Comparison of ENCODE assay signal across 19 cellular contexts in the genomic region with DNA sequence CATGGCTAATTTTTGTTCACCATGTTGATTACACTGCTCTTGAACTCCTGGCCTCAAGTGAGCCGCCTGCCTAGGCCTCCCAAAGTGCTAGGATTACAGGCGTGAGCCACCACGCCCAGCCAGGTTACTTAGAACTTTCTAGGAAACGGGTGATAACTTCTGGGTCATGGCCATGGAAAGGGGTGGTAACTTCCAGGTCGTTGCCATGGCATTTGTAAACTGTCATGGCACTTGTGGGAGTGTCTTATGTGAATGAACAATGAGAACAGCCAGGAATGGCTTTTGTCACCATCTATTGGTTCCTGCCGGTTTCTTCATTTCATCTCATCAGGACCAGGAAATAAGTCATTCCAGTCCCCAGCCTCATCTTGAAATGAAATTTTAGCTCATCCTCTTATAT.
A peak's percentile ranks its signal among the peaks of the same experiment; 100 is the strongest.
DNase-seq lines count a peak whose midpoint lies in the region; ATAC-seq, FAIRE-seq and TF ChIP-seq lines count a peak whose summit lies in the region.
"Had no signal": no experiment of that assay in that cellular context is flagged by ENCODE, and none has a peak within 500 bp of the region (broad histone marks: within the 10 kb centered on the region; RNA-seq: fewer than 3 reads in every experiment).

No MANE protein-coding gene starts in this region.

- no peaks in the 10 kb centered on the region for H3K79me2 ChIP-seq in HepG2 (ENCODE audit: insufficient read depth, low read length)

- intact Hi-C loops in HepG2 (cut with micrococcal nuclease; ENCODE audit: unreplicated experiment), result no loop called here
- intact Hi-C loops in right lobe of liver (cut with DNase I), result no loop called here
- intact Hi-C loops in left ventricle myocardium superior (cut with micrococcal nuclease), result loop anchor here (10.0 kb wide), 1 partner anchor 354 kb away; no protein-coding TSS in a partner anchor

- peaks cover 3% of the 10 kb centered on the region; the same call in 1 of the 2 replicates for H3K27me3 Mint-ChIP-seq in WTC11 (ENCODE audit: low read depth)
- H3K27me3 Mint-ChIP-seq: CD4-positive, CD25-positive, alpha-beta regulatory T cell; IgD-negative memory B cell had no signal

- POLR2A ChIA-PET in HepG2 (lab: Yijun Ruan, JAX), result no interaction called here
- POLR2A ChIA-PET in WTC11 (lab: Charles Lee), result no interaction called here

- no peak for TF ChIP-seq RAD21 in HepG2 (CRISPR knock-in tag; IDR thresholded peaks at IDR 0.05)

- H3K36me3 Mint-ChIP-seq in WTC11, result no peaks in the 10 kb centered on the region
- H3K36me3 Mint-ChIP-seq: CD4-positive, CD25-positive, alpha-beta regulatory T cell; IgD-negative memory B cell had no signal

- H2AFZ ChIP-seq in HepG2 (ENCODE audit: low read length), result no peak overlapping the region
- H2AFZ ChIP-seq: GM23248 had no signal

- no peaks in the 10 kb centered on the region for H3K9me3 ChIP-seq in HepG2 (ENCODE audit: low read length)
- no peaks in the 10 kb centered on the region for H3K9me3 ChIP-seq in right lobe of liver
- H3K9me3 ChIP-seq: BLaER1 treated with 17β-estradiol and CSF1 and Interleukin-3, amounts not matched to agents 10 nM and 100 nM had no signal

- CTCF ChIA-PET in HepG2 (lab: Yijun Ruan, JAX; ENCODE audit: low intra/inter-chr PET ratio, low total read pairs), result no interaction called here
- CTCF ChIA-PET in WTC11 (lab: Charles Lee), result no interaction called here

- TF ChIP-seq EP300 in HepG2 (IDR thresholded peaks at IDR 0.05; ENCODE audit: low read depth in 2 of 2, low read length in 2 of 2) (no peak), HepG2 (CRISPR knock-in tag; IDR thresholded peaks at IDR 0.05; ENCODE audit: borderline replicate concordance) (no peak)

- H3K27me3 ChIP-seq in HepG2 (ENCODE audit: control insufficient read depth in 1 of 2, insufficient read depth in 2 of 2, low read length in 2 of 2) (peaks cover 0 to 4% of the 10 kb centered on the region in 2 experiments; a peak in 2 of 5 replicates), right lobe of liver (no peaks in the 10 kb centered on the region)
- H3K27me3 ChIP-seq: BLaER1 treated with 17β-estradiol and CSF1 and Interleukin-3, amounts not matched to agents 10 nM and 100 nM had no signal

- no peak for FAIRE-seq in HepG2 (lab: Jason Lieb, UNC)
- FAIRE-seq: G401.6, GM12892, GM19239, H54 had no signal

- ATAC-seq in HepG2 (no peak), right lobe of liver (no peak), WTC11 (peak; percentile 56; the same call in 1 of the 2 replicates), GM19395 (IDR thresholded peaks at IDR 0.05; ENCODE audit: unreplicated experiment) (no peak), left ventricle myocardium superior (no peak)

- no peak overlapping the region for H3K27ac ChIP-seq in HepG2 (ENCODE audit: extremely low read length, insufficient read depth, low read length)
- H3K27ac ChIP-seq in right lobe of liver, result no peak overlapping the region
- H3K27ac ChIP-seq: BLaER1 treated with 17β-estradiol and CSF1 and Interleukin-3, amounts not matched to agents 10 nM and 100 nM; GM23248 had no signal

- H3K4me1 ChIP-seq in HepG2 (ENCODE audit: insufficient read depth, low read length) (no peaks in the 10 kb centered on the region), right lobe of liver (no peaks in the 10 kb centered on the region)
- H3K4me1 ChIP-seq: BLaER1 treated with 17β-estradiol and CSF1 and Interleukin-3, amounts not matched to agents 10 nM and 100 nM had no signal

- TF ChIP-seq POLR2A in HepG2 (IDR thresholded peaks at IDR 0.05; ENCODE audit: insufficient read depth in 1 of 2, low read depth in 2 of 2, low read length in 2 of 2) (no peak), right lobe of liver (IDR thresholded peaks at IDR 0.05) (no peak)

- no peaks in the 10 kb centered on the region for H4K20me1 ChIP-seq in HepG2 (ENCODE audit: insufficient read depth, low read length)
- H4K20me1 ChIP-seq: BLaER1 treated with 17β-estradiol and CSF1 and Interleukin-3, amounts not matched to agents 10 nM and 100 nM had no signal

- H3K4me3 ChIP-seq in HepG2 (replicated peaks in 1 of 3; ENCODE audit: insufficient read depth in 1 of 3, low read depth in 2 of 3, low read length in 3 of 3), result no peak overlapping the region
- no peak overlapping the region for H3K4me3 ChIP-seq in right lobe of liver
- H3K4me3 ChIP-seq: BLaER1 treated with 17β-estradiol and CSF1 and Interleukin-3, amounts not matched to agents 10 nM and 100 nM; GM23248 had no signal

- no peak overlapping the region for H3K27ac Mint-ChIP-seq in WTC11
- H3K27ac Mint-ChIP-seq: CD4-positive, CD25-positive, alpha-beta regulatory T cell; IgD-negative memory B cell had no signal

- WGBS in HepG2 (ENCODE audit: low lambda C conversion rate), result 35% methylated on average over 6 of the region's 6 CpGs
- WGBS in right lobe of liver (ENCODE audit: insufficient coverage, low coverage, low lambda C conversion rate, missing lambda C conversion rate), result 71% methylated on average over 6 of the region's 6 CpGs

- peaks cover 21% of the 10 kb centered on the region for H3K9me3 Mint-ChIP-seq in WTC11
- H3K9me3 Mint-ChIP-seq: IgD-negative memory B cell had no signal

- in situ Hi-C loops in HepG2 (cut with HindIII; ENCODE audit: extremely low pct_ligation_motif_present, low pct_unique_long_range_greater_than_20kb), result loop anchor here (25.0 kb wide), 1 partner anchor 676 kb away; no protein-coding TSS in a partner anchor

- no peak overlapping the region for H3K4me2 ChIP-seq in HepG2 (ENCODE audit: low read depth, low read length)
- H3K4me2 ChIP-seq: BLaER1 treated with 17β-estradiol and CSF1 and Interleukin-3, amounts not matched to agents 10 nM and 100 nM had no signal

- no peaks in the 10 kb centered on the region for H3K4me1 Mint-ChIP-seq in WTC11
- H3K4me1 Mint-ChIP-seq: CD4-positive, CD25-positive, alpha-beta regulatory T cell; IgD-negative memory B cell had no signal

- DNase-seq in HepG2 (ENCODE audit: low spot score) (no peak), right lobe of liver (no peak), WTC11 (ENCODE audit: low spot score) (no peak), kidney tubule cell (ENCODE audit: low spot score) (peak; percentile 73), NCI-H2107 (lab: John Stamatoyannopoulos, UW) (no peak), NCI-H1092 treated with DMSO at 0.1 percent for 48 hours (lab: John Stamatoyannopoulos, UW) (no peak), left ventricle myocardium superior (no peak)
- DNase-seq: ACHN; CD4-positive, CD25-positive, alpha-beta regulatory T cell; DMS79; EL; GM23248 had no signal

- no peak overlapping the region for H3K4me3 Mint-ChIP-seq in WTC11
- H3K4me3 Mint-ChIP-seq: CD4-positive, CD25-positive, alpha-beta regulatory T cell; IgD-negative memory B cell had no signal

- H3K9ac ChIP-seq in HepG2 (ENCODE audit: insufficient read depth, low read depth, low read length), result no peak overlapping the region
- H3K9ac ChIP-seq: BLaER1 treated with 17β-estradiol and CSF1 and Interleukin-3, amounts not matched to agents 10 nM and 100 nM; GM23248 had no signal

- TF ChIP-seq CTCF in HepG2 (CRISPR knock-in tag; IDR thresholded peaks at IDR 0.05), result no peak
- no peak for TF ChIP-seq CTCF in right lobe of liver (IDR thresholded peaks at IDR 0.05)
- no peak for TF ChIP-seq CTCF in WTC11 (IDR thresholded peaks at IDR 0.05)

- no TSS peak for BruUV-seq in HepG2 (replicated peaks; lab: Mats Ljungman, UMichigan)

- H3K36me3 ChIP-seq in HepG2 (replicated peaks in 1 of 2; ENCODE audit: control insufficient read depth in 1 of 2, insufficient read depth in 2 of 2, low read length in 2 of 2) (no peaks in the 10 kb centered on the region), right lobe of liver (no peaks in the 10 kb centered on the region)
- H3K36me3 ChIP-seq: BLaER1 treated with 17β-estradiol and CSF1 and Interleukin-3, amounts not matched to agents 10 nM and 100 nM had no signal

TF ChIP-seq in HepG2, 621 proteins besides CTCF, POLR2A, EP300 and RAD21 (continues in another document):
- TF ChIP-seq, protein P1, sequence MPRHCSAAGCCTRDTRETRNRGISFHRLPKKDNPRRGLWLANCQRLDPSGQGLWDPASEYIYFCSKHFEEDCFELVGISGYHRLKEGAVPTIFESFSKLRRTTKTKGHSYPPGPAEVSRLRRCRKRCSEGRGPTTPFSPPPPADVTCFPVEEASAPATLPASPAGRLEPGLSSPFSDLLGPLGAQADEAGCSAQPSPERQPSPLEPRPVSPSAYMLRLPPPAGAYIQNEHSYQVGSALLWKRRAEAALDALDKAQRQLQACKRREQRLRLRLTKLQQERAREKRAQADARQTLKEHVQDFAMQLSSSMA (CRISPR knock-in tag; IDR thresholded peaks at IDR 0.05), result no peak

TF ChIP-seq in WTC11, 78 proteins besides CTCF, POLR2A, EP300 and RAD21 (continues in another document):
- TF ChIP-seq, protein P2, sequence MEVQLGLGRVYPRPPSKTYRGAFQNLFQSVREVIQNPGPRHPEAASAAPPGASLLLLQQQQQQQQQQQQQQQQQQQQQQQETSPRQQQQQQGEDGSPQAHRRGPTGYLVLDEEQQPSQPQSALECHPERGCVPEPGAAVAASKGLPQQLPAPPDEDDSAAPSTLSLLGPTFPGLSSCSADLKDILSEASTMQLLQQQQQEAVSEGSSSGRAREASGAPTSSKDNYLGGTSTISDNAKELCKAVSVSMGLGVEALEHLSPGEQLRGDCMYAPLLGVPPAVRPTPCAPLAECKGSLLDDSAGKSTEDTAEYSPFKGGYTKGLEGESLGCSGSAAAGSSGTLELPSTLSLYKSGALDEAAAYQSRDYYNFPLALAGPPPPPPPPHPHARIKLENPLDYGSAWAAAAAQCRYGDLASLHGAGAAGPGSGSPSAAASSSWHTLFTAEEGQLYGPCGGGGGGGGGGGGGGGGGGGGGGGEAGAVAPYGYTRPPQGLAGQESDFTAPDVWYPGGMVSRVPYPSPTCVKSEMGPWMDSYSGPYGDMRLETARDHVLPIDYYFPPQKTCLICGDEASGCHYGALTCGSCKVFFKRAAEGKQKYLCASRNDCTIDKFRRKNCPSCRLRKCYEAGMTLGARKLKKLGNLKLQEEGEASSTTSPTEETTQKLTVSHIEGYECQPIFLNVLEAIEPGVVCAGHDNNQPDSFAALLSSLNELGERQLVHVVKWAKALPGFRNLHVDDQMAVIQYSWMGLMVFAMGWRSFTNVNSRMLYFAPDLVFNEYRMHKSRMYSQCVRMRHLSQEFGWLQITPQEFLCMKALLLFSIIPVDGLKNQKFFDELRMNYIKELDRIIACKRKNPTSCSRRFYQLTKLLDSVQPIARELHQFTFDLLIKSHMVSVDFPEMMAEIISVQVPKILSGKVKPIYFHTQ (CRISPR knock-in tag; IDR thresholded peaks at IDR 0.05), result no peak
- peak; percentile 67; the same call in 1 of the 2 replicates for TF ChIP-seq NR2C2 (CRISPR knock-in tag; IDR thresholded peaks at IDR 0.05)
